ENCODE assay signal across 1 cellular context in the genomic region with DNA sequence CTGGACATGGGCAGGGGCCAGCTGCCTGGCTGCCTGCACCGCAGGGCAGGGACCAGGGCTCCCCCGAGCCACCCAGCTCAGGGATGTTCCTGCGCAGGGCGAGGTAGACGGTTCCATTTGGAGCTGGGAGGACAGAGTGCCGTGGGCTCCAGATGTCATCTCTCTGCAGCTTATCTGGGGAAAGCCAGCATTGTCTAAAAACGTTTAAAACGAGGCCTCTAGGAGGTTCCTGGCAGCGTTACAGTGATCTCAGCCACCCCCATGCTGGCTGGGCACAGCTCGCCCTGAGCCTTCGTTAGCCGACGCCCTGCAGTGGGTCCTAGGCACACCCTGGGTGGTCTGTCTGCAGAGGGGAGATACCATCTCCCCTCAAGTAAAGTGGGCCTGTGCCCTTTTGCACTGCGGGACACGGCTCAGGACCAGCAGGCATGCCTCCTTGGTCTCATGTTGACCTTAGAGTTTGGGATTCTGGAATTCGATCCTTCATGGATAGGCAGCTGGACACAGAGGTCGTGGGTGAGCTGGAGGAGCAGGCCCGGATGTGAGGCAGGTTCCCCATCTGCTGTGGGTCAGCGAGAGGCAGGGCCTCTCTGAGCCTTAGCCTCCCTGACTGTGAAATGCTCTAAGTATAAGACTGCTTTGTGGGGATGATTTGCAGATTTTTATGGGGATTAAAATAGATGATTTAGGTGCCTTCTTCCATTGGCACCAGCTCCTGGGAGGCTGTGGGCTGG.
TF ChIP-seq lines count a peak whose summit lies in the region.

No MANE protein-coding gene starts in this region.

TF ChIP-seq in GM23338, 12 proteins besides CTCF, POLR2A, EP300 and RAD21 (continued from another document):
- TF ChIP-seq, protein P1, sequence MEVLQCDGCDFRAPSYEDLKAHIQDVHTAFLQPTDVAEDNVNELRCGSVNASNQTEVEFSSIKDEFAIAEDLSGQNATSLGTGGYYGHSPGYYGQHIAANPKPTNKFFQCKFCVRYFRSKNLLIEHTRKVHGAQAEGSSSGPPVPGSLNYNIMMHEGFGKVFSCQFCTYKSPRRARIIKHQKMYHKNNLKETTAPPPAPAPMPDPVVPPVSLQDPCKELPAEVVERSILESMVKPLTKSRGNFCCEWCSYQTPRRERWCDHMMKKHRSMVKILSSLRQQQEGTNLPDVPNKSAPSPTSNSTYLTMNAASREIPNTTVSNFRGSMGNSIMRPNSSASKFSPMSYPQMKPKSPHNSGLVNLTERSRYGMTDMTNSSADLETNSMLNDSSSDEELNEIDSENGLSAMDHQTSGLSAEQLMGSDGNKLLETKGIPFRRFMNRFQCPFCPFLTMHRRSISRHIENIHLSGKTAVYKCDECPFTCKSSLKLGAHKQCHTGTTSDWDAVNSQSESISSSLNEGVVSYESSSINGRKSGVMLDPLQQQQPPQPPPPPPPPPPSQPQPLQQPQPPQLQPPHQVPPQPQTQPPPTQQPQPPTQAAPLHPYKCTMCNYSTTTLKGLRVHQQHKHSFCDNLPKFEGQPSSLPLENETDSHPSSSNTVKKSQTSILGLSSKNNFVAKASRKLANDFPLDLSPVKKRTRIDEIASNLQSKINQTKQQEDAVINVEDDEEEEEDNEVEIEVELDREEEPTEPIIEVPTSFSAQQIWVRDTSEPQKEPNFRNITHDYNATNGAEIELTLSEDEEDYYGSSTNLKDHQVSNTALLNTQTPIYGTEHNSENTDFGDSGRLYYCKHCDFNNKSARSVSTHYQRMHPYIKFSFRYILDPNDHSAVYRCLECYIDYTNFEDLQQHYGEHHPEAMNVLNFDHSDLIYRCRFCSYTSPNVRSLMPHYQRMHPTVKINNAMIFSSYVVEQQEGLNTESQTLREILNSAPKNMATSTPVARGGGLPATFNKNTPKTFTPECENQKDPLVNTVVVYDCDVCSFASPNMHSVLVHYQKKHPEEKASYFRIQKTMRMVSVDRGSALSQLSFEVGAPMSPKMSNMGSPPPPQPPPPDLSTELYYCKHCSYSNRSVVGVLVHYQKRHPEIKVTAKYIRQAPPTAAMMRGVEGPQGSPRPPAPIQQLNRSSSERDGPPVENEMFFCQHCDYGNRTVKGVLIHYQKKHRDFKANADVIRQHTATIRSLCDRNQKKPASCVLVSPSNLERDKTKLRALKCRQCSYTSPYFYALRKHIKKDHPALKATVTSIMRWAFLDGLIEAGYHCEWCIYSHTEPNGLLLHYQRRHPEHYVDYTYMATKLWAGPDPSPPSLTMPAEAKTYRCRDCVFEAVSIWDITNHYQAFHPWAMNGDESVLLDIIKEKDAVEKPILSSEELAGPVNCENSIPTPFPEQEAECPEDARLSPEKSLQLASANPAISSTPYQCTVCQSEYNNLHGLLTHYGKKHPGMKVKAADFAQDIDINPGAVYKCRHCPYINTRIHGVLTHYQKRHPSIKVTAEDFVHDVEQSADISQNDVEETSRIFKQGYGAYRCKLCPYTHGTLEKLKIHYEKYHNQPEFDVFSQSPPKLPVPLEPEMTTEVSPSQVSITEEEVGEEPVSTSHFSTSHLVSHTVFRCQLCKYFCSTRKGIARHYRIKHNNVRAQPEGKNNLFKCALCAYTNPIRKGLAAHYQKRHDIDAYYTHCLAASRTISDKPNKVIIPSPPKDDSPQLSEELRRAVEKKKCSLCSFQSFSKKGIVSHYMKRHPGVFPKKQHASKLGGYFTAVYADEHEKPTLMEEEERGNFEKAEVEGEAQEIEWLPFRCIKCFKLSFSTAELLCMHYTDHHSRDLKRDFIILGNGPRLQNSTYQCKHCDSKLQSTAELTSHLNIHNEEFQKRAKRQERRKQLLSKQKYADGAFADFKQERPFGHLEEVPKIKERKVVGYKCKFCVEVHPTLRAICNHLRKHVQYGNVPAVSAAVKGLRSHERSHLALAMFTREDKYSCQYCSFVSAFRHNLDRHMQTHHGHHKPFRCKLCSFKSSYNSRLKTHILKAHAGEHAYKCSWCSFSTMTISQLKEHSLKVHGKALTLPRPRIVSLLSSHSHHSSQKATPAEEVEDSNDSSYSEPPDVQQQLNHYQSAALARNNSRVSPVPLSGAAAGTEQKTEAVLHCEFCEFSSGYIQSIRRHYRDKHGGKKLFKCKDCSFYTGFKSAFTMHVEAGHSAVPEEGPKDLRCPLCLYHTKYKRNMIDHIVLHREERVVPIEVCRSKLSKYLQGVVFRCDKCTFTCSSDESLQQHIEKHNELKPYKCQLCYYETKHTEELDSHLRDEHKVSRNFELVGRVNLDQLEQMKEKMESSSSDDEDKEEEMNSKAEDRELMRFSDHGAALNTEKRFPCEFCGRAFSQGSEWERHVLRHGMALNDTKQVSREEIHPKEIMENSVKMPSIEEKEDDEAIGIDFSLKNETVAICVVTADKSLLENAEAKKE (CRISPR knock-in tag; IDR thresholded peaks at IDR 0.05) = no peak
- no peak for TF ChIP-seq EZH2 (IDR thresholded peaks at IDR 0.05; ENCODE audit: low read depth, unreplicated experiment)
- no peak for TF ChIP-seq STAT1 (IDR thresholded peaks at IDR 0.05; ENCODE audit: unreplicated experiment)
- no peak for TF ChIP-seq NANOG (IDR thresholded peaks at IDR 0.05; ENCODE audit: borderline replicate concordance)
- no peak for TF ChIP-seq EZH2phosphoT487 (IDR thresholded peaks at IDR 0.05; ENCODE audit: unreplicated experiment)
- no peak for TF ChIP-seq ZNF331 (CRISPR knock-in tag; IDR thresholded peaks at IDR 0.05; ENCODE audit: low read depth)
- TF ChIP-seq REST (IDR thresholded peaks at IDR 0.05; ENCODE audit: unreplicated experiment) = no peak
